In the genomic region with DNA sequence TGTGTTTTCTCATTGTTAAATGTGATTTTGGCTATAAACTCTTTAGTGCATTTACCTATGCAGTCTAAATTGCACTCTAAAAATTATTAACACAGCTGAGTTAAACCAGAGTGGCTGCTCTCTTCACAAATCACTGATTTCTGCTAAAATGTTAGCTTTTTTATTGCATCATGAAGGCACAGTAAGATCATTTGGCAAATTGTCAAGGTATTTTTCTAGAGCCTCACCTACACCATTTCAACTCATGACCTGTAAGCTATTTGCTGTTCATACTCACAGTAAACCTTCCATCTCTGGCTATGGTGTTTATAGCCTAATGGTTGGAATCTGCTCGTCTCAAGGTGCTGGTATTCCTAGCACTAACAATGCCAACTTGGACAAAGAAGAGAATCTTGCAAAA, we compare ENCODE assay signal across 24 cellular contexts. TPM values are rescaled to one million over a fixed set of nuclear protein-coding genes. Genes with fewer than 3 reads are reported as not detected.
A peak's percentile ranks its signal among the peaks of the same experiment; 100 is the strongest.
DNase-seq lines count a peak whose midpoint lies in the region; ATAC-seq, FAIRE-seq and TF ChIP-seq lines count a peak whose summit lies in the region.
"Had no signal": no experiment of that assay in that cellular context is flagged by ENCODE, and none has a peak within 500 bp of the region (broad histone marks: within the 10 kb centered on the region; RNA-seq: fewer than 3 reads in every experiment).

No MANE protein-coding gene starts in this region.

- intact Hi-C loops in CD4-positive, alpha-beta T cell (cut with DNase I, micrococcal nuclease), result loop anchor here in 1 of 2 experiments (10.0 kb wide), 2 partner anchors 203 to 813 kb away; a partner anchor contains a TSS

- no peaks in the 10 kb centered on the region for H4K20me1 ChIP-seq in GM23338 (replicated peaks; ENCODE audit: insufficient read depth)

- no peak overlapping the region for H3K27ac ChIP-seq in CD4-positive, alpha-beta T cell (ENCODE audit: low read depth, low read length)
- 0 out of 2 replicates have a peak overlapping the region, but pooled peaks have one; percentile 56 for H3K27ac ChIP-seq in GM23338 (ENCODE audit: low read depth)
- H3K27ac ChIP-seq: SJCRH30 had no signal

- no peaks in the 10 kb centered on the region for H3K9me3 ChIP-seq in CD4-positive, alpha-beta T cell (ENCODE audit: control insufficient read depth, low read length)
- H3K9me3 ChIP-seq: SJCRH30 had no signal

- H3K4me1 Mint-ChIP-seq in CD4-positive, alpha-beta T cell (ENCODE audit: low read depth), result peaks cover 24% of the 10 kb centered on the region
- H3K4me1 Mint-ChIP-seq in GM23338 (no peaks in the 10 kb centered on the region), nephron (no peaks in the 10 kb centered on the region), glutamatergic neuron (ENCODE audit: low read depth, unreplicated experiment) (no peaks in the 10 kb centered on the region)

- POLR2A ChIA-PET in CD4-positive, alpha-beta T cell (lab: Charles Lee), result interaction anchor here (0.9 to 3.1 kb wide), 6 partner anchors 23 to 545 kb away, joined by 3 to 20 read pairs (median 8); a partner anchor contains a TSS

- H3K4me3 Mint-ChIP-seq in CD4-positive, alpha-beta T cell, result no peak overlapping the region
- no peak overlapping the region for H3K4me3 Mint-ChIP-seq in GM23338
- no peak overlapping the region for H3K4me3 Mint-ChIP-seq in nephron
- no peak overlapping the region for H3K4me3 Mint-ChIP-seq in glutamatergic neuron (ENCODE audit: unreplicated experiment)
- H3K4me3 Mint-ChIP-seq: B cell, CD14-positive monocyte had no signal

- no peaks in the 10 kb centered on the region for H3K36me3 Mint-ChIP-seq in CD4-positive, alpha-beta T cell (ENCODE audit: low read depth)
- H3K36me3 Mint-ChIP-seq in GM23338 (ENCODE audit: low read depth) (no peaks in the 10 kb centered on the region), nephron (ENCODE audit: low read depth) (peaks cover 9% of the 10 kb centered on the region), glutamatergic neuron (ENCODE audit: unreplicated experiment) (no peaks in the 10 kb centered on the region)

- peak overlapping the region; percentile 88 for H3K27ac Mint-ChIP-seq in CD4-positive, alpha-beta T cell
- H3K27ac Mint-ChIP-seq in GM23338, result no peak overlapping the region
- peak overlapping the region in 2 of 3 experiments; percentile 22 for H3K27ac Mint-ChIP-seq in nephron
- no peak overlapping the region for H3K27ac Mint-ChIP-seq in glutamatergic neuron (ENCODE audit: unreplicated experiment)
- H3K27ac Mint-ChIP-seq: B cell, CD14-positive monocyte had no signal

- H3K4me3 ChIP-seq in GM23338, result no peak overlapping the region
- H3K4me3 ChIP-seq: SJCRH30 had no signal

- H3K27me3 Mint-ChIP-seq in CD4-positive, alpha-beta T cell, result no peaks in the 10 kb centered on the region
- peaks cover 2% of the 10 kb centered on the region for H3K27me3 Mint-ChIP-seq in GM23338 (ENCODE audit: insufficient read depth, low read depth, poor library complexity)
- no peaks in the 10 kb centered on the region for H3K27me3 Mint-ChIP-seq in nephron (ENCODE audit: low read depth)
- peaks cover 2% of the 10 kb centered on the region for H3K27me3 Mint-ChIP-seq in glutamatergic neuron (ENCODE audit: unreplicated experiment)
- H3K27me3 Mint-ChIP-seq: B cell had no signal

- H3K27me3 ChIP-seq in CD4-positive, alpha-beta T cell (ENCODE audit: control insufficient read depth, insufficient read depth, low read length), result no peaks in the 10 kb centered on the region
- H3K27me3 ChIP-seq in GM23338 (ENCODE audit: insufficient read depth), result no peaks in the 10 kb centered on the region
- H3K27me3 ChIP-seq: SJCRH30 had no signal

- no peaks in the 10 kb centered on the region for H3K9me2 ChIP-seq in GM23338 (ENCODE audit: insufficient read depth)

- H3K36me3 ChIP-seq in GM23338 (ENCODE audit: insufficient read depth), result no peaks in the 10 kb centered on the region
- H3K36me3 ChIP-seq: SJCRH30 had no signal

- DNase-seq in CD4-positive, alpha-beta T cell, result no peak
- DNase-seq in GM23338 (ENCODE audit: low spot score), result no peak
- peak; percentile 74 for DNase-seq in kidney tubule cell (ENCODE audit: low spot score)
- DNase-seq in frontal cortex (ENCODE audit: low spot score in 2 of 2), result no peak
- no peak for DNase-seq in glutamatergic neuron
- DNase-seq in SIG-M5 treated with dmso at 0.1 percent for 504 hours (lab: John Stamatoyannopoulos, UW; ENCODE audit: unreplicated experiment), result no peak
- DNase-seq: DND-41; Kasumi-1; NCI-H1694; NCI-H2081; NCI-H2171; NCI-H345; NCI-H524; NCI-H774; NK-92 treated with Interleukin-12 subunit alpha and Interleukin-12 subunit beta, amount 100 ng/mL, for 24 hours; SJCRH30 had no signal

- no peaks in the 10 kb centered on the region for H3K79me2 ChIP-seq in GM23338 (replicated peaks; ENCODE audit: insufficient read depth)

- no peak for FAIRE-seq in frontal cortex (lab: Jason Lieb, UNC)
- FAIRE-seq: A204.1, GM12891, H1 had no signal

- TF ChIP-seq CTCF in CD4-positive, alpha-beta T cell (IDR thresholded peaks at IDR 0.05), result no peak
- TF ChIP-seq CTCF in GM23338 (conservative IDR thresholded peaks at IDR 0.05; ENCODE audit: low read depth in 2 of 2) (no peak), nephron (IDR thresholded peaks at IDR 0.05; ENCODE audit: unreplicated experiment in 3 of 3) (no peak), glutamatergic neuron (IDR thresholded peaks at IDR 0.05; ENCODE audit: partially characterized antibody, unreplicated experiment) (no peak)

- no peak overlapping the region for H3K4me2 ChIP-seq in GM23338

- no peaks in the 10 kb centered on the region for H3F3A ChIP-seq in GM23338 (replicated peaks; ENCODE audit: low read depth)

- no peaks in the 10 kb centered on the region for H3K9me3 Mint-ChIP-seq in CD4-positive, alpha-beta T cell
- H3K9me3 Mint-ChIP-seq in GM23338 (no peaks in the 10 kb centered on the region), nephron (no peaks in the 10 kb centered on the region), glutamatergic neuron (ENCODE audit: unreplicated experiment) (no peaks in the 10 kb centered on the region)
- H3K9me3 Mint-ChIP-seq: CD14-positive monocyte had no signal

- no peaks in the 10 kb centered on the region for H3K4me1 ChIP-seq in GM23338 (ENCODE audit: insufficient read depth)
- H3K4me1 ChIP-seq: SJCRH30 had no signal

- CTCF ChIA-PET in CD4-positive, alpha-beta T cell (lab: Charles Lee), result interaction anchor here (2.9 kb wide), 1 partner anchor 12 kb away, joined by 7 read pairs; no protein-coding TSS in a partner anchor

- H2AFZ ChIP-seq in GM23338, result no peak overlapping the region

- no peak for ATAC-seq in CD4-positive, alpha-beta T cell (ENCODE audit: poor library complexity)
- no peak for ATAC-seq in GM23338
- ATAC-seq in HG03095 (IDR thresholded peaks at IDR 0.05; ENCODE audit: unreplicated experiment), result no peak
- ATAC-seq: Panc1 had no signal

TF ChIP-seq in GM23338, 12 proteins besides CTCF, POLR2A, EP300 and RAD21 (continues in another document):
- TF ChIP-seq NANOG (IDR thresholded peaks at IDR 0.05; ENCODE audit: borderline replicate concordance) (no peak), ZNF331 (CRISPR knock-in tag; IDR thresholded peaks at IDR 0.05; ENCODE audit: low read depth) (no peak), EZH2phosphoT487 (IDR thresholded peaks at IDR 0.05; ENCODE audit: unreplicated experiment) (no peak), JUNB (IDR thresholded peaks at IDR 0.05; ENCODE audit: unreplicated experiment) (no peak), CREB1 (CRISPR knock-in tag; IDR thresholded peaks at IDR 0.05; ENCODE audit: low read depth) (no peak), STAT1 (IDR thresholded peaks at IDR 0.05; ENCODE audit: unreplicated experiment) (no peak)
- TF ChIP-seq, protein P1, sequence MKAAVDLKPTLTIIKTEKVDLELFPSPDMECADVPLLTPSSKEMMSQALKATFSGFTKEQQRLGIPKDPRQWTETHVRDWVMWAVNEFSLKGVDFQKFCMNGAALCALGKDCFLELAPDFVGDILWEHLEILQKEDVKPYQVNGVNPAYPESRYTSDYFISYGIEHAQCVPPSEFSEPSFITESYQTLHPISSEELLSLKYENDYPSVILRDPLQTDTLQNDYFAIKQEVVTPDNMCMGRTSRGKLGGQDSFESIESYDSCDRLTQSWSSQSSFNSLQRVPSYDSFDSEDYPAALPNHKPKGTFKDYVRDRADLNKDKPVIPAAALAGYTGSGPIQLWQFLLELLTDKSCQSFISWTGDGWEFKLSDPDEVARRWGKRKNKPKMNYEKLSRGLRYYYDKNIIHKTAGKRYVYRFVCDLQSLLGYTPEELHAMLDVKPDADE (IDR thresholded peaks at IDR 0.05), result no peak
- TF ChIP-seq, protein P2, sequence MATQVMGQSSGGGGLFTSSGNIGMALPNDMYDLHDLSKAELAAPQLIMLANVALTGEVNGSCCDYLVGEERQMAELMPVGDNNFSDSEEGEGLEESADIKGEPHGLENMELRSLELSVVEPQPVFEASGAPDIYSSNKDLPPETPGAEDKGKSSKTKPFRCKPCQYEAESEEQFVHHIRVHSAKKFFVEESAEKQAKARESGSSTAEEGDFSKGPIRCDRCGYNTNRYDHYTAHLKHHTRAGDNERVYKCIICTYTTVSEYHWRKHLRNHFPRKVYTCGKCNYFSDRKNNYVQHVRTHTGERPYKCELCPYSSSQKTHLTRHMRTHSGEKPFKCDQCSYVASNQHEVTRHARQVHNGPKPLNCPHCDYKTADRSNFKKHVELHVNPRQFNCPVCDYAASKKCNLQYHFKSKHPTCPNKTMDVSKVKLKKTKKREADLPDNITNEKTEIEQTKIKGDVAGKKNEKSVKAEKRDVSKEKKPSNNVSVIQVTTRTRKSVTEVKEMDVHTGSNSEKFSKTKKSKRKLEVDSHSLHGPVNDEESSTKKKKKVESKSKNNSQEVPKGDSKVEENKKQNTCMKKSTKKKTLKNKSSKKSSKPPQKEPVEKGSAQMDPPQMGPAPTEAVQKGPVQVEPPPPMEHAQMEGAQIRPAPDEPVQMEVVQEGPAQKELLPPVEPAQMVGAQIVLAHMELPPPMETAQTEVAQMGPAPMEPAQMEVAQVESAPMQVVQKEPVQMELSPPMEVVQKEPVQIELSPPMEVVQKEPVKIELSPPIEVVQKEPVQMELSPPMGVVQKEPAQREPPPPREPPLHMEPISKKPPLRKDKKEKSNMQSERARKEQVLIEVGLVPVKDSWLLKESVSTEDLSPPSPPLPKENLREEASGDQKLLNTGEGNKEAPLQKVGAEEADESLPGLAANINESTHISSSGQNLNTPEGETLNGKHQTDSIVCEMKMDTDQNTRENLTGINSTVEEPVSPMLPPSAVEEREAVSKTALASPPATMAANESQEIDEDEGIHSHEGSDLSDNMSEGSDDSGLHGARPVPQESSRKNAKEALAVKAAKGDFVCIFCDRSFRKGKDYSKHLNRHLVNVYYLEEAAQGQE (IDR thresholded peaks at IDR 0.05; ENCODE audit: unreplicated experiment), result no peak

RNA-seq across cellular contexts. Expression of a gene that starts 25.7 kb away (rescaled TPM):
- total RNA-seq in CD4-positive, alpha-beta T cell, result 10 to 100 TPM; 73.7 to 84.4 TPM
- total RNA-seq in GM23338 (2014; rRNA removed; shearing (Covaris generic)), result 175 and 306 TPM in 2 replicates
- polyA plus RNA-seq in GM23338 (2016; fragmentation: Nextera tagmentation; extraction: Ambion mirVana), result 382 and 407 TPM in 2 replicates
- total RNA-seq in frontal cortex, result 34.6 TPM
- total RNA-seq in glutamatergic neuron (ENCODE audit: unreplicated experiment), result 127 TPM

RNA-seq across cellular contexts. Expression of a gene that starts 49.5 kb away (rescaled TPM):
- total RNA-seq in CD4-positive, alpha-beta T cell, result 10 to 100 TPM; 14.8 to 15.7 TPM
- total RNA-seq in GM23338 (2014; rRNA removed; shearing (Covaris generic)), result 11.2 and 14.4 TPM in 2 replicates
- 4.7 and 5.0 TPM in 2 replicates for polyA plus RNA-seq in GM23338 (2016; fragmentation: Nextera tagmentation; extraction: Ambion mirVana)
- 48.9 TPM for total RNA-seq in frontal cortex
- 9.1 TPM for total RNA-seq in glutamatergic neuron (ENCODE audit: unreplicated experiment)

Comparison
In these comparisons a context has a peak if more than half of its experiments do, and no peak if none do; other contexts are left out.
1. H3K27ac Mint-ChIP-seq: peak in CD4-positive, alpha-beta T cell (single experiment) and nephron (2 of 3); none in GM23338 (single experiment) and glutamatergic neuron (single experiment).